Comparison of ENCODE assay signal across 17 cellular contexts in genomic region chr2:121828281-121828731, GRCh38.
DNase-seq lines count a peak whose midpoint lies in the region; TF ChIP-seq lines count a peak whose summit lies in the region.
"Had no signal": no experiment of that assay in that cellular context is flagged by ENCODE, and none has a peak within 500 bp of the region (broad histone marks: within the 10 kb centered on the region; RNA-seq: fewer than 3 reads in every experiment).

No MANE protein-coding gene starts in this region.

- TF ChIP-seq CTCF in MCF 10A (IDR thresholded peaks at IDR 0.05; ENCODE audit: unreplicated experiment) (no peak), breast epithelium (IDR thresholded peaks at IDR 0.05) (no peak)

- H3K4me1 Mint-ChIP-seq in MCF 10A (ENCODE audit: insufficient read depth, unreplicated experiment) = peaks cover 12% of the 10 kb centered on the region
- H3K4me1 Mint-ChIP-seq: CD4-positive, alpha-beta memory T cell; naive thymus-derived CD8-positive, alpha-beta T cell; stimulated activated naive CD8-positive, alpha-beta T cell treated with anti-CD3 and anti-CD28 coated beads, Interleukin-15, amount 100 ng/mL, for 72 hours had no signal

- TF ChIP-seq POLR2A in breast epithelium (IDR thresholded peaks at IDR 0.05) = no peak

- H3K9me3 ChIP-seq in breast epithelium = no peaks in the 10 kb centered on the region

- no peaks in the 10 kb centered on the region for H3K4me1 ChIP-seq in breast epithelium

- no peaks in the 10 kb centered on the region for H3K9me3 Mint-ChIP-seq in MCF 10A (ENCODE audit: unreplicated experiment)
- H3K9me3 Mint-ChIP-seq: activated CD4-positive, alpha-beta memory T cell treated with anti-CD3 and anti-CD28 coated beads for 36 hours; activated T-cell treated with anti-CD3 and anti-CD28 coated beads, Interleukin-2, amount 50 U/mL, for 72 hours; CD4-positive, alpha-beta memory T cell; naive thymus-derived CD8-positive, alpha-beta T cell; stimulated activated naive CD8-positive, alpha-beta T cell treated with anti-CD3 and anti-CD28 coated beads, Interleukin-15, amount 100 ng/mL, for 72 hours had no signal

- DNase-seq in MCF 10A (ENCODE audit: unreplicated experiment) = peak; percentile 77
- DNase-seq in breast epithelium (ENCODE audit: low spot score in 2 of 2) = no peak
- DNase-seq in RPMI8226 = peak; percentile 82
- DNase-seq in head of caudate nucleus = peak in 26 of 42 donors; percentile 8 to 59 (median 30)
- no peak for DNase-seq in SIG-M5 treated with dmso at 0.1 percent for 504 hours (lab: John Stamatoyannopoulos, UW; ENCODE audit: unreplicated experiment)
- DNase-seq in NCI-H526 (lab: John Stamatoyannopoulos, UW) = no peak
- DNase-seq in SK-N-DZ (ENCODE audit: low spot score) = no peak
- DNase-seq in T1000 (lab: John Stamatoyannopoulos, UW) = no peak
- DNase-seq: activated CD4-positive, alpha-beta memory T cell treated with anti-CD3 and anti-CD28 coated beads for 36 hours; activated T-cell treated with anti-CD3 and anti-CD28 coated beads, Interleukin-2, amount 50 U/mL, for 72 hours; CD4-positive, alpha-beta memory T cell; KG1; naive thymus-derived CD8-positive, alpha-beta T cell; NCI-H1417 treated with DMSO at 0.1 percent for 48 hours; NCI-H524; stimulated activated naive CD8-positive, alpha-beta T cell treated with anti-CD3 and anti-CD28 coated beads, Interleukin-15, amount 100 ng/mL, for 72 hours had no signal

- H3K36me3 Mint-ChIP-seq in MCF 10A (ENCODE audit: insufficient read depth, unreplicated experiment) = peaks cover 6% of the 10 kb centered on the region
- H3K36me3 Mint-ChIP-seq: activated CD4-positive, alpha-beta memory T cell treated with anti-CD3 and anti-CD28 coated beads for 36 hours; activated naive CD8-positive, alpha-beta T cell; CD4-positive, alpha-beta memory T cell; naive thymus-derived CD8-positive, alpha-beta T cell had no signal

- intact Hi-C loops in MCF 10A (cut with micrococcal nuclease) (no loop called here), breast epithelium (cut with DNase I; ENCODE audit: low total_unique reads) (no loop called here), head of caudate nucleus (cut with DNase I) (loop anchor here (10.0 kb wide), 1 partner anchor 116 kb away; no protein-coding TSS in a partner anchor)

- no peak overlapping the region for H3K27ac Mint-ChIP-seq in MCF 10A (ENCODE audit: low read depth, unreplicated experiment)
- H3K27ac Mint-ChIP-seq: activated CD4-positive, alpha-beta memory T cell treated with anti-CD3 and anti-CD28 coated beads for 36 hours; activated naive CD8-positive, alpha-beta T cell; activated T-cell treated with anti-CD3 and anti-CD28 coated beads, Interleukin-2, amount 50 U/mL, for 72 hours; naive thymus-derived CD8-positive, alpha-beta T cell had no signal

- POLR2A ChIA-PET in MCF 10A (lab: Yijun Ruan, JAX) = interaction anchor here (0.9 to 1.0 kb wide), 2 partner anchors 72 to 106 kb away, joined by 3 read pairs; no protein-coding TSS in a partner anchor

- CTCF ChIA-PET in MCF 10A (lab: Yijun Ruan, JAX) = interaction anchor here (0.6 to 1.3 kb wide), 2 partner anchors 17 to 30 kb away, joined by 3 read pairs; no protein-coding TSS in a partner anchor

- no peak overlapping the region for H3K4me3 ChIP-seq in breast epithelium

- no TSS peak for BruUV-seq in MCF 10A (replicated peaks; lab: Mats Ljungman, UMichigan)

- H3K27me3 Mint-ChIP-seq in MCF 10A (ENCODE audit: insufficient read depth, unreplicated experiment) = no peaks in the 10 kb centered on the region
- H3K27me3 Mint-ChIP-seq: activated CD4-positive, alpha-beta memory T cell treated with anti-CD3 and anti-CD28 coated beads for 36 hours; activated naive CD8-positive, alpha-beta T cell; stimulated activated naive CD8-positive, alpha-beta T cell treated with anti-CD3 and anti-CD28 coated beads, Interleukin-15, amount 100 ng/mL, for 72 hours had no signal

- H3K4me3 Mint-ChIP-seq in MCF 10A (ENCODE audit: unreplicated experiment) = peak overlapping the region; percentile 4
- H3K4me3 Mint-ChIP-seq: activated CD4-positive, alpha-beta memory T cell treated with anti-CD3 and anti-CD28 coated beads for 36 hours; activated naive CD8-positive, alpha-beta T cell; activated T-cell treated with anti-CD3 and anti-CD28 coated beads, Interleukin-2, amount 50 U/mL, for 72 hours; CD4-positive, alpha-beta memory T cell; naive thymus-derived CD8-positive, alpha-beta T cell; stimulated activated naive CD8-positive, alpha-beta T cell treated with anti-CD3 and anti-CD28 coated beads, Interleukin-15, amount 100 ng/mL, for 72 hours had no signal

- H3K27ac ChIP-seq in breast epithelium = no peak overlapping the region

- H3K36me3 ChIP-seq in breast epithelium = no peaks in the 10 kb centered on the region

- no peaks in the 10 kb centered on the region for H3K27me3 ChIP-seq in breast epithelium

Comparison
In these comparisons a context has a peak if more than half of its experiments do, and no peak if none do; other contexts are left out.
1. DNase-seq: peak in MCF 10A (single experiment), RPMI8226 (single experiment) and head of caudate nucleus (26 of 42); none in breast epithelium (0 of 2), SIG-M5 treated with dmso at 0.1 percent for 504 hours (single experiment), NCI-H526 (0 of 2), SK-N-DZ (single experiment) and T1000 (single experiment).